Comparison of ENCODE assay signal across 15 cellular contexts in genomic region chr1:179803916-179804315, GRCh38.
DNase-seq lines count a peak whose midpoint lies in the region; ATAC-seq and TF ChIP-seq lines count a peak whose summit lies in the region.
"Had no signal": no experiment of that assay in that cellular context is flagged by ENCODE, and none has a peak within 500 bp of the region (broad histone marks: within the 10 kb centered on the region; RNA-seq: fewer than 3 reads in every experiment).

No MANE protein-coding gene starts in this region.

- no peaks in the 10 kb centered on the region for H3K36me3 ChIP-seq in BLaER1
- H3K36me3 ChIP-seq in adipocyte (ENCODE audit: control insufficient read depth, insufficient read depth, low read length, severe bottlenecking), result no peaks in the 10 kb centered on the region

- H3K4me3 ChIP-seq in BLaER1 (no peak overlapping the region), adipocyte (ENCODE audit: low read length) (no peak overlapping the region), fibroblast of the aortic adventitia (ENCODE audit: low read depth, low read length) (no peak overlapping the region)

- DNase-seq in NCI-H2171 treated with DMSO at 0.1 percent for 48 hours (lab: John Stamatoyannopoulos, UW), result peak; percentile 77
- peak; percentile 52 for DNase-seq in adipocyte (ENCODE audit: low read depth)
- DNase-seq in fibroblast of the aortic adventitia (ENCODE audit: low read depth), result peak; percentile 25
- no peak for DNase-seq in NCI-H2107 (lab: John Stamatoyannopoulos, UW)
- no peak for DNase-seq in HCEC 1CT
- DNase-seq: BE2C; Caco-2; CD4-positive, alpha-beta T cell; DMS79 treated with DMSO at 0.1 percent for 48 hours; GF-D8; H9 had no signal

- H4K20me1 ChIP-seq in BLaER1, result peaks cover 14% of the 10 kb centered on the region; the same call in 1 of the 2 replicates

- H3K4me2 ChIP-seq in BLaER1, result peak overlapping the region; percentile 48
- H3K4me2 ChIP-seq: KMS-11 had no signal

- no peak for TF ChIP-seq CTCF in fibroblast of the aortic adventitia (IDR thresholded peaks at IDR 0.05; ENCODE audit: insufficient read depth, low read length)

- no peak for ATAC-seq in HG03442 (IDR thresholded peaks at IDR 0.05; ENCODE audit: unreplicated experiment)

- H3K27ac ChIP-seq in BLaER1, result no peak overlapping the region
- H3K27ac ChIP-seq: C4-2B, KMS-11 had no signal

- H3K9ac ChIP-seq in BLaER1, result no peak overlapping the region
- H3K9ac ChIP-seq in adipocyte (ENCODE audit: low read length), result no peak overlapping the region
- H3K9ac ChIP-seq: KMS-11 had no signal

- H3K27me3 ChIP-seq in BLaER1 (0 out of 2 replicates have a peak, but pooled peaks cover 7% of the 10 kb centered on the region), adipocyte (replicated peaks; ENCODE audit: control insufficient read depth, insufficient read depth, low read length) (peaks cover 38% of the 10 kb centered on the region)
- H3K27me3 ChIP-seq: BE2C had no signal

- H3K4me1 ChIP-seq in BLaER1 (peaks cover 26% of the 10 kb centered on the region), adipocyte (ENCODE audit: control insufficient read depth, insufficient read depth, low read length) (no peaks in the 10 kb centered on the region)

- H3K9me3 ChIP-seq in BLaER1 (no peaks in the 10 kb centered on the region), adipocyte (ENCODE audit: control insufficient read depth, low read length) (no peaks in the 10 kb centered on the region)
- H3K9me3 ChIP-seq: Caco-2 had no signal

Comparison
In these comparisons a context has a peak if more than half of its experiments do, and no peak if none do; other contexts are left out.
1. DNase-seq: peak in NCI-H2171 treated with DMSO at 0.1 percent for 48 hours (single experiment), adipocyte (single experiment) and fibroblast of the aortic adventitia (single experiment); none in NCI-H2107 (single experiment) and HCEC 1CT (single experiment).